ENCODE assay signal across 16 cellular contexts in the genomic region with DNA sequence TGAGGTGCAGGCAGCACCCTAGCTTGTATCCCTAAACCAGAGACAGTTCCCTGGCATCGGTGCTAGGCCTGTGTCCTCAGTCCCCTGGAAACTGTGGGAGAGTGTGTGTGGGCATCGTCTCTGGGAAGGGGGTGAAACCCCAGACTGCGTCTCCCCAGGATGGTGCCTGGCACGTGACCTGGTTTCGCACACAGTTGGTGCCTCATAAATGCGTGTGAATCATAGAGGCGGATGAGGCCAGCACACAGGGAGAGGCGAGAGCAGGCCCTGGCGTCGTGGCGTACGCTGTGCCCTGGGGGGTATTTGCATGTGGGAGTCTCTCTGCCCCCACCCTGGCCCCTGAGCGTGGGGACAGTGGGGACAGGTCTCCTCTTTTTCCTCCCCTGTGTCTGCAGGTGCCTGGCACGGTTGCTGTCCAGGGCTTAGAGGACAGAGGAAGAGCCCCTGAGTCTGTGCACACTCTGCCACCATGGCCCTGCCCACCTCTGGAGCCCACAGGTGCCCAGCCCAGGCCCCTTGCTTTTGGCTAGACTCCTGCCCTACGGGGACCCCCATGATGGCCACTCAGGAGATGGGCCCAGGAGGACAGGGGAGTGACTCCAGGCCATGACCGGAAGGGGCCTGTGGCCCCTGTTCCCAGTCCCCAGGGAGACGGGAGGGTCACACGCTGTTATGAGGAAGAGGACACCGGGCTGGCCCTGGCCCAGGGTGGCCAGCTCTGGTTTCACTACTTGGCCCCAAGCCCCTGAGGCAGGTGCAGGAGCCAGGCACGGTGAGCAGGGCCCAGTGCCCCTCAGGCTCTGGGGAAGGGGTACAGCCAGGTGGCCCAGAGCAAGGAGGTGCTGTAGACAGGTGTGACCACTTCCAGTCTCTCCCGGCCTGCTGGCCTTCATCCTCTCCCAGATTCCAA. TPM values are rescaled to one million over a fixed set of nuclear protein-coding genes. Genes with fewer than 3 reads are reported as not detected.
DNase-seq lines count a peak whose midpoint lies in the region; ATAC-seq and TF ChIP-seq lines count a peak whose summit lies in the region.
"Had no signal": no experiment of that assay in that cellular context is flagged by ENCODE, and none has a peak within 500 bp of the region (broad histone marks: within the 10 kb centered on the region; RNA-seq: fewer than 3 reads in every experiment).

No MANE protein-coding gene starts in this region.

- H3K4me2 ChIP-seq in neuronal stem cell (ENCODE audit: insufficient read depth, low read length, poor library complexity, severe bottlenecking): no peak overlapping the region

- no peak overlapping the region for H3K27ac Mint-ChIP-seq in activated T-cell treated with anti-CD3 and anti-CD28 coated beads, Interleukin-2, amount 50 U/mL, for 24 hours
- no peak overlapping the region for H3K27ac Mint-ChIP-seq in WTC11
- H3K27ac Mint-ChIP-seq: CD14-positive monocyte had no signal

- intact Hi-C loops in prostate gland (cut with DNase I): no loop called here

- WGBS in neuronal stem cell (ENCODE audit: extremely low coverage in 2 of 2, insufficient read length in 2 of 2, insufficient replicate concordance in 1 of 2), 2 donors: no CpG with 5 or more reads among the region's 21 CpGs
- 85% methylated on average over 21 of the region's 21 CpGs for WGBS in prostate gland

- peak overlapping the region; percentile 37 for H3K4ac ChIP-seq in neuronal stem cell (ENCODE audit: low read length)

- H3K9me3 Mint-ChIP-seq in activated T-cell treated with anti-CD3 and anti-CD28 coated beads, Interleukin-2, amount 50 U/mL, for 24 hours: no peaks in the 10 kb centered on the region
- no peaks in the 10 kb centered on the region for H3K9me3 Mint-ChIP-seq in WTC11
- H3K9me3 Mint-ChIP-seq: CD14-positive monocyte had no signal

- POLR2A ChIA-PET in HEK293 (lab: Yijun Ruan, JAX) (no interaction called here), WTC11 (lab: Charles Lee) (no interaction called here)

- peak overlapping the region; percentile 58 for H2BK15ac ChIP-seq in neuronal stem cell (ENCODE audit: low read length)

- H3K36me3 Mint-ChIP-seq in activated T-cell treated with anti-CD3 and anti-CD28 coated beads, Interleukin-2, amount 50 U/mL, for 24 hours (ENCODE audit: low read depth): no peaks in the 10 kb centered on the region
- H3K36me3 Mint-ChIP-seq in WTC11: no peaks in the 10 kb centered on the region
- H3K36me3 Mint-ChIP-seq: CD14-positive monocyte had no signal

- H3K9ac ChIP-seq in NT2/D1 (ENCODE audit: insufficient read length, low read depth) (peak overlapping the region; percentile 21), neuronal stem cell (ENCODE audit: low read depth, low read length, poor library complexity) (peak overlapping the region; percentile 72)

- H3K4me3 ChIP-seq in HEK293 (ENCODE audit: low read depth, low read length): no peak overlapping the region
- H3K4me3 ChIP-seq in NT2/D1 (ENCODE audit: insufficient read length, low read depth): no peak overlapping the region
- no peak overlapping the region for H3K4me3 ChIP-seq in neuronal stem cell (ENCODE audit: low read length in 2 of 2)
- H3K4me3 ChIP-seq in prostate gland: no peak overlapping the region

- no peak overlapping the region for H3K4me3 Mint-ChIP-seq in activated T-cell treated with anti-CD3 and anti-CD28 coated beads, Interleukin-2, amount 50 U/mL, for 24 hours
- H3K4me3 Mint-ChIP-seq in WTC11: no peak overlapping the region

- peak overlapping the region; percentile 89 for H3K23ac ChIP-seq in neuronal stem cell (ENCODE audit: low read depth, low read length, poor library complexity)

- H3K36me3 ChIP-seq in HEK293 (ENCODE audit: control insufficient read depth in 2 of 2, insufficient read depth in 1 of 2, low read length in 2 of 2) (no peaks in the 10 kb centered on the region), NT2/D1 (ENCODE audit: insufficient read depth, insufficient read length, low read length) (no peaks in the 10 kb centered on the region), neuronal stem cell (replicated peaks in 1 of 2; ENCODE audit: control insufficient read depth in 2 of 2, insufficient read depth in 2 of 2, low read length in 2 of 2) (no peaks in the 10 kb centered on the region), prostate gland (no peaks in the 10 kb centered on the region)

- peak overlapping the region; percentile 59 for H3K18ac ChIP-seq in neuronal stem cell (ENCODE audit: low read length)

- H3K9me3 ChIP-seq in HEK293 (ENCODE audit: control insufficient read depth, insufficient read depth, low read depth, low read length) (no peaks in the 10 kb centered on the region), NT2/D1 (ENCODE audit: insufficient read depth, low read length) (no peaks in the 10 kb centered on the region), neuronal stem cell (replicated peaks in 1 of 2; ENCODE audit: control insufficient read depth in 2 of 2, insufficient read depth in 1 of 2, low read depth in 1 of 2, low read length in 2 of 2) (peaks cover 0 to 4% of the 10 kb centered on the region in 2 donors), prostate gland (no peaks in the 10 kb centered on the region)

- H4K8ac ChIP-seq in neuronal stem cell (ENCODE audit: low read depth, low read length): no peak overlapping the region

- peaks cover 7% of the 10 kb centered on the region for H3K79me1 ChIP-seq in neuronal stem cell (ENCODE audit: low read depth, low read length)

- CTCF ChIA-PET in HEK293 (lab: Yijun Ruan, JAX): interaction anchor here (0.6 to 0.7 kb wide), 3 partner anchors 28 to 1309 kb away, joined by 3 to 5 read pairs (median 4); no protein-coding TSS in a partner anchor
- CTCF ChIA-PET in WTC11 (lab: Charles Lee): interaction anchor here (0.6 to 1.3 kb wide), 3 partner anchors 11 to 86 kb away, joined by 3 read pairs; no protein-coding TSS in a partner anchor

- H3K4me1 ChIP-seq in HEK293 (ENCODE audit: control insufficient read depth, insufficient read depth, low read length) (no peaks in the 10 kb centered on the region), NT2/D1 (ENCODE audit: insufficient read depth, insufficient read length) (peaks cover 26% of the 10 kb centered on the region), neuronal stem cell (ENCODE audit: control insufficient read depth in 2 of 2, insufficient read depth in 1 of 2, low read depth in 1 of 2, low read length in 2 of 2) (peaks cover 10 to 25% of the 10 kb centered on the region in 2 donors), prostate gland (replicated peaks) (no peaks in the 10 kb centered on the region)

- DNase-seq in NT2/D1 (ENCODE audit: low read depth, low spot score): no peak
- DNase-seq in neuronal stem cell (ENCODE audit: low spot score): no peak
- DNase-seq in activated T-cell treated with anti-CD3 and anti-CD28 coated beads, Interleukin-2, amount 50 U/mL, for 24 hours: no peak
- no peak for DNase-seq in hypothalamus (lab: John Stamatoyannopoulos, UW)
- no peak for DNase-seq in WTC11 (ENCODE audit: low spot score)
- DNase-seq in prostate gland (ENCODE audit: low spot score): no peak
- DNase-seq: DMS153, HCEC 1CT, NCI-H1436 treated with DMSO at 0.1 percent for 48 hours, NCI-H2081 treated with DMSO at 0.1 percent for 48 hours, NCI-H2227 treated with DMSO at 0.1 percent for 48 hours, NCI-H526, SW 1271 had no signal

- peak overlapping the region; percentile 60 for H2AFZ ChIP-seq in neuronal stem cell (ENCODE audit: low read length)

- ATAC-seq in WTC11: no peak

- peak overlapping the region; percentile 75 for H2BK12ac ChIP-seq in neuronal stem cell (ENCODE audit: low read length)

- peak overlapping the region; percentile 39 for H2BK5ac ChIP-seq in neuronal stem cell (ENCODE audit: low read length)

- H3K27me3 Mint-ChIP-seq in activated T-cell treated with anti-CD3 and anti-CD28 coated beads, Interleukin-2, amount 50 U/mL, for 24 hours: no peaks in the 10 kb centered on the region
- peaks cover 25% of the 10 kb centered on the region for H3K27me3 Mint-ChIP-seq in WTC11 (ENCODE audit: low read depth)

- peak overlapping the region; percentile 52 for H3K27ac ChIP-seq in C4-2B
- H3K27ac ChIP-seq in HEK293 (ENCODE audit: extremely low read depth, low read depth, low read length): no peak overlapping the region
- H3K27ac ChIP-seq in neuronal stem cell (replicated peaks; ENCODE audit: low read length): no peak overlapping the region
- H3K27ac ChIP-seq in prostate gland: no peak overlapping the region

- TF ChIP-seq POLR2A in prostate gland (IDR thresholded peaks at IDR 0.05): no peak

- H3K4me1 Mint-ChIP-seq in activated T-cell treated with anti-CD3 and anti-CD28 coated beads, Interleukin-2, amount 50 U/mL, for 24 hours (ENCODE audit: low read depth): no peaks in the 10 kb centered on the region
- 0 out of 2 replicates have a peak, but pooled peaks cover 3% of the 10 kb centered on the region for H3K4me1 Mint-ChIP-seq in WTC11

- H4K91ac ChIP-seq in neuronal stem cell (ENCODE audit: low read depth, low read length, poor library complexity): no peak overlapping the region

- H3K27me3 ChIP-seq in NT2/D1 (ENCODE audit: insufficient read depth, insufficient read length) (peaks cover 53% of the 10 kb centered on the region), neuronal stem cell (ENCODE audit: control insufficient read depth in 3 of 3, insufficient read depth in 3 of 3, low read depth in 1 of 3, low read length in 3 of 3) (peaks cover 0 to 15% (median 9%) of the 10 kb centered on the region in 3 experiments), prostate gland (replicated peaks; ENCODE audit: insufficient read depth) (no peaks in the 10 kb centered on the region)

- H3K14ac ChIP-seq in neuronal stem cell (ENCODE audit: low read length): peak overlapping the region; percentile 56

- H2AK5ac ChIP-seq in neuronal stem cell (ENCODE audit: low read depth, low read length): peak overlapping the region; percentile 97

- TF ChIP-seq CTCF in C4-2B (conservative IDR thresholded peaks at IDR 0.05) (no peak), HEK293 (tag by site-specific recombination; IDR thresholded peaks at IDR 0.05) (no peak), WTC11 (IDR thresholded peaks at IDR 0.05) (no peak), prostate gland (IDR thresholded peaks at IDR 0.05) (no peak)

- peak overlapping the region; percentile 81 for H2BK120ac ChIP-seq in neuronal stem cell (ENCODE audit: low read depth, low read length)

TF ChIP-seq in HEK293, 187 proteins besides CTCF, POLR2A, EP300 and RAD21 (continues in another document):
- TF ChIP-seq ZNF792 (tag by site-specific recombination; IDR thresholded peaks at IDR 0.05): peak; percentile 73; the same call in 1 of the 2 replicates

TF ChIP-seq in WTC11, 78 proteins besides CTCF, POLR2A, EP300 and RAD21 (continues in another document):
- TF ChIP-seq TCF7 (CRISPR knock-in tag; IDR thresholded peaks at IDR 0.05; ENCODE audit: low read depth) (no peak), ZNF263 (CRISPR knock-in tag; IDR thresholded peaks at IDR 0.05; ENCODE audit: low read depth) (no peak)

RNA-seq across cellular contexts. Expression of a gene that starts 1.3 kb away (rescaled TPM):
- polyA plus RNA-seq in neuronal stem cell (2013, experiment 1 of 2): 0.20 TPM
- polyA plus RNA-seq in neuronal stem cell (2013, experiment 2 of 2): 0.25 TPM
- total RNA-seq in WTC11 (2021) (0.31 to 0.89 TPM (median 0.46 TPM) in 3 replicates), prostate gland (1 to 10 TPM; 3.1 to 5.6 TPM)
- polyA plus RNA-seq: CD14-positive monocyte had no signal

RNA-seq across cellular contexts. Expression of a gene that starts 14.3 kb away (rescaled TPM):
- polyA plus RNA-seq in neuronal stem cell (2013, experiment 1 of 2): 5,937 TPM
- polyA plus RNA-seq in neuronal stem cell (2013, experiment 2 of 2): 5,622 TPM
- total RNA-seq in WTC11 (2021) (3,338 to 3,455 TPM (median 3,348 TPM) in 3 replicates), prostate gland (1,000 to 10,000 TPM; 2,438 to 3,181 TPM)

RNA-seq across cellular contexts. Expression of a gene that starts 25.2 kb away (rescaled TPM):
- 11.8 TPM for polyA plus RNA-seq in neuronal stem cell (2013, experiment 1 of 2)
- 12.1 TPM for polyA plus RNA-seq in neuronal stem cell (2013, experiment 2 of 2)
- total RNA-seq in WTC11 (2021) (44.7 to 54.7 TPM (median 47.8 TPM) in 3 replicates), prostate gland (10 to 100 TPM; 27.8 to 44.4 TPM)
